ENCODE assay signal across 2 cellular contexts in genomic region chr1:12452262-12452661, GRCh38.
TF ChIP-seq lines count a peak whose summit lies in the region.

No MANE protein-coding gene starts in this region.

TF ChIP-seq in SK-N-SH, 30 proteins besides CTCF, POLR2A, EP300 and RAD21 (continued from another document):
- TF ChIP-seq ZBTB33 (IDR thresholded peaks at IDR 0.05; ENCODE audit: borderline replicate concordance, low read depth) (no peak), REST (IDR thresholded peaks at IDR 0.05; ENCODE audit: low read depth, low read length) (no peak), RFX5 (IDR thresholded peaks at IDR 0.05; ENCODE audit: low read length) (no peak), CHD2 (IDR thresholded peaks at IDR 0.05; ENCODE audit: low read length, partially characterized antibody) (no peak), MAX (IDR thresholded peaks at IDR 0.05; ENCODE audit: low read depth) (no peak), SMC3 (IDR thresholded peaks at IDR 0.05; ENCODE audit: low read depth, low read length) (no peak), IRF3 (IDR thresholded peaks at IDR 0.05; ENCODE audit: low read depth, low read length) (no peak), USF1 (IDR thresholded peaks at IDR 0.05; ENCODE audit: borderline replicate concordance, low read depth) (no peak), TEAD4 (IDR thresholded peaks at IDR 0.05; ENCODE audit: borderline replicate concordance, insufficient read depth) (no peak), RCOR1 (IDR thresholded peaks at IDR 0.05; ENCODE audit: low read length) (no peak), RXRA (IDR thresholded peaks at IDR 0.05; ENCODE audit: borderline replicate concordance, low read depth) (no peak), EZH2phosphoT487 (IDR thresholded peaks at IDR 0.05; ENCODE audit: borderline replicate concordance, low read depth) (no peak), TCF12 (IDR thresholded peaks at IDR 0.05) (no peak), JUND (IDR thresholded peaks at IDR 0.05) (no peak), POLR2AphosphoS5 (IDR thresholded peaks at IDR 0.05; ENCODE audit: low read depth, low read length) (no peak)

TF ChIP-seq in GM23338, 12 proteins besides CTCF, POLR2A, EP300 and RAD21 (continued from another document):
- no peak for TF ChIP-seq CREB1 (CRISPR knock-in tag; IDR thresholded peaks at IDR 0.05; ENCODE audit: low read depth)
- TF ChIP-seq POLR2AphosphoS5 (IDR thresholded peaks at IDR 0.05; ENCODE audit: low read depth) = no peak
- no peak for TF ChIP-seq ZNF114 (CRISPR knock-in tag; IDR thresholded peaks at IDR 0.05)
- no peak for TF ChIP-seq ZNF462 (CRISPR knock-in tag; IDR thresholded peaks at IDR 0.05)
